ENCODE assay signal across 19 cellular contexts in genomic region chr17:67020293-67020766, GRCh38. TPM values are rescaled to one million over a fixed set of nuclear protein-coding genes. Genes with fewer than 3 reads are reported as not detected.
"Had no signal": no experiment of that assay in that cellular context is flagged by ENCODE, and none has a peak within 500 bp of the region (broad histone marks: within the 10 kb centered on the region; RNA-seq: fewer than 3 reads in every experiment).

No MANE protein-coding gene starts in this region.

- H3K9me3 Mint-ChIP-seq: activated naive CD4-positive, alpha-beta T cell treated with anti-CD3 and anti-CD28 coated beads, Interleukin-2, amount 50 U/mL, for 24 hours; neural progenitor cell; stimulated activated memory B cell treated with anti-CD40 and anti-IgM and Interleukin-4, amounts not matched to agents 10 μg/mL and 1 μg/mL and 100 μg/mL, for 72 hours had no signal

- DNase-seq: activated CD4-positive, alpha-beta T cell treated with anti-CD3 and anti-CD28 coated beads, Interleukin-2, amount 50 U/mL, for 4 hours; activated CD4-positive, CD25-positive, alpha-beta regulatory T cell treated with anti-CD3 and anti-CD28 coated beads, Interleukin-2, amount 50 U/mL, for 72 hours; activated T-cell treated with anti-CD3 and anti-CD28 coated beads, Interleukin-2, amount 50 U/mL, for 1 hour; adrenal gland; hippocampal formation; left lung; mammary epithelial cell; naive B cell; pancreas; stimulated activated CD4-positive, alpha-beta T cell treated with anti-CD3 and anti-CD28 coated beads, Interleukin-2, amount 100 ng/mL, for 48 hours; T-helper 9 cell; tibial artery; uterus had no signal

- H3K4me3 Mint-ChIP-seq: activated naive CD4-positive, alpha-beta T cell treated with anti-CD3 and anti-CD28 coated beads, Interleukin-2, amount 50 U/mL, for 24 hours; naive B cell; neural progenitor cell; stimulated activated memory B cell treated with anti-CD40 and anti-IgM and Interleukin-4, amounts not matched to agents 10 μg/mL and 1 μg/mL and 100 μg/mL, for 72 hours had no signal

- ATAC-seq: esophagus mucosa; left lung; pancreas; stimulated activated memory B cell treated with anti-CD40 and anti-IgM and Interleukin-4, amounts not matched to agents 10 μg/mL and 1 μg/mL and 100 μg/mL, for 72 hours had no signal

- H3K27me3 Mint-ChIP-seq: activated naive CD4-positive, alpha-beta T cell treated with anti-CD3 and anti-CD28 coated beads, Interleukin-2, amount 50 U/mL, for 24 hours; stimulated activated memory B cell treated with anti-CD40 and anti-IgM and Interleukin-4, amounts not matched to agents 10 μg/mL and 1 μg/mL and 100 μg/mL, for 72 hours had no signal

- H3K4me1 Mint-ChIP-seq: activated naive CD4-positive, alpha-beta T cell treated with anti-CD3 and anti-CD28 coated beads, Interleukin-2, amount 50 U/mL, for 24 hours; naive B cell; stimulated activated memory B cell treated with anti-CD40 and anti-IgM and Interleukin-4, amounts not matched to agents 10 μg/mL and 1 μg/mL and 100 μg/mL, for 72 hours had no signal

- H3K36me3 Mint-ChIP-seq: activated naive CD4-positive, alpha-beta T cell treated with anti-CD3 and anti-CD28 coated beads, Interleukin-2, amount 50 U/mL, for 24 hours; naive B cell; stimulated activated memory B cell treated with anti-CD40 and anti-IgM and Interleukin-4, amounts not matched to agents 10 μg/mL and 1 μg/mL and 100 μg/mL, for 72 hours had no signal

- H3K27ac Mint-ChIP-seq: activated naive CD4-positive, alpha-beta T cell treated with anti-CD3 and anti-CD28 coated beads, Interleukin-2, amount 50 U/mL, for 24 hours; naive B cell; neural progenitor cell; stimulated activated memory B cell treated with anti-CD40 and anti-IgM and Interleukin-4, amounts not matched to agents 10 μg/mL and 1 μg/mL and 100 μg/mL, for 72 hours had no signal

RNA-seq across cellular contexts. Expression of gene CACNG1, which starts 24.0 kb away (rescaled TPM):
- total RNA-seq: cardiac septum, esophagus mucosa, left lung, mammary epithelial cell, mononuclear cell, pancreas, uterus had no signal

RNA-seq across cellular contexts. Expression of gene CACNG4, which starts 55.8 kb away (rescaled TPM):
- total RNA-seq: mononuclear cell had no signal
